Comparison of ENCODE assay signal across 17 cellular contexts in genomic region chr10:59844436-59844835, GRCh38.
"Had no signal": no experiment of that assay in that cellular context is flagged by ENCODE, and none has a peak within 500 bp of the region (broad histone marks: within the 10 kb centered on the region; RNA-seq: fewer than 3 reads in every experiment).

No MANE protein-coding gene starts in this region.

- ATAC-seq: activated CD8-positive, alpha-beta T cell treated with anti-CD3 and anti-CD28 coated beads for 36 hours; activated T-cell treated with anti-CD3 and anti-CD28 coated beads, Interleukin-2, amount 50 U/mL, for 4 hours had no signal

- H3K27ac Mint-ChIP-seq: activated CD8-positive, alpha-beta T cell treated with anti-CD3 and anti-CD28 coated beads for 36 hours had no signal

- H3K9me3 ChIP-seq: colonic mucosa, mucosa of descending colon, prostate gland, sigmoid colon, stomach, testis had no signal

- H3K9me3 Mint-ChIP-seq: activated CD8-positive, alpha-beta T cell treated with anti-CD3 and anti-CD28 coated beads for 36 hours; activated T-cell treated with anti-CD3 and anti-CD28 coated beads, Interleukin-2, amount 50 U/mL, for 4 hours; immature natural killer cell had no signal

- DNase-seq: activated CD4-positive, alpha-beta T cell treated with anti-CD3 and anti-CD28 coated beads for 4 hours; activated CD8-positive, alpha-beta T cell treated with anti-CD3 and anti-CD28 coated beads for 36 hours; activated effector memory CD4-positive, alpha-beta T cell treated with Interleukin-2 at 50 U/mL for 16 hours; activated naive CD4-positive, alpha-beta T cell treated with anti-CD3 and anti-CD28 coated beads, Interleukin-2, amount 50 U/mL, for 16 hours; activated T-cell treated with anti-CD3 and anti-CD28 coated beads, Interleukin-2, amount 50 U/mL, for 4 hours; caudate nucleus; colonic mucosa; foreskin fibroblast; glutamatergic neuron; immature natural killer cell; mucosa of descending colon; sigmoid colon; stimulated activated CD4-positive, alpha-beta T cell treated with anti-CD3 and anti-CD28 coated beads, Interleukin-2, amount 100 ng/mL, for 24 hours; stomach; testis had no signal

- H3K27me3 ChIP-seq: colonic mucosa, sigmoid colon, stomach, testis had no signal

- H3K27me3 Mint-ChIP-seq: activated CD8-positive, alpha-beta T cell treated with anti-CD3 and anti-CD28 coated beads for 36 hours had no signal

- H3K4me3 Mint-ChIP-seq: activated CD8-positive, alpha-beta T cell treated with anti-CD3 and anti-CD28 coated beads for 36 hours; activated T-cell treated with anti-CD3 and anti-CD28 coated beads, Interleukin-2, amount 50 U/mL, for 4 hours; immature natural killer cell had no signal

- H3K4me3 ChIP-seq: colonic mucosa, mucosa of descending colon, prostate gland, sigmoid colon, stomach, testis had no signal

- H3K4me1 ChIP-seq: colonic mucosa, prostate gland, stomach, testis had no signal

- H3K36me3 ChIP-seq: colonic mucosa, prostate gland had no signal

- H3K27ac ChIP-seq: colonic mucosa, prostate gland, stomach, testis, VCaP had no signal
